In the genomic region with DNA sequence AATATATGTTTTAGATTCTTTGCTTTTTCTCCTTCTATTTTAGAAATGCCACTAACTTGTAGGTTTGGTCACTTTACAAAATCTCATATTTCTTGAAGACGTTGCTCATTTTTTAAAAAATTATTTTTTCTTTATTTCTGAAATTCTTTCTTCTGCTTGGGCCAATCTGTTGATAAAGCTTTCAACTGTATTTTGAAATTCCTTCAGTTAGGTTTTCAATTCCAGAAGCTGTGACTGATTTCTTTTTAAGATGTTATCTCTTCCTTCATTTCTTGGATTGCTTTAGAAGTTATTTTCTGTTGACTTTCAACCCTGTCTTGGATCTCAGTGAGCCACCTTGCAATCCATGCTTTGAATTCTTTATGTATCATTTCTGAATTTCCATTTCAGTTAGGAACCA, we compare ENCODE assay signal across 27 cellular contexts.
DNase-seq lines count a peak whose midpoint lies in the region; ATAC-seq, FAIRE-seq and TF ChIP-seq lines count a peak whose summit lies in the region.
"Had no signal": no experiment of that assay in that cellular context is flagged by ENCODE, and none has a peak within 500 bp of the region (broad histone marks: within the 10 kb centered on the region; RNA-seq: fewer than 3 reads in every experiment).

No MANE protein-coding gene starts in this region.

- in situ Hi-C loops in HepG2 (cut with HindIII; ENCODE audit: extremely low pct_ligation_motif_present, low pct_unique_long_range_greater_than_20kb), result no loop called here
- in situ Hi-C loops in gastrocnemius medialis (cut with MboI; ENCODE audit: low sequenced_read_pairs in 4 of 4), result no loop called here

- H3K4me1 ChIP-seq in HepG2 (ENCODE audit: insufficient read depth, low read length) (no peaks in the 10 kb centered on the region), right lobe of liver (no peaks in the 10 kb centered on the region), esophagus (ENCODE audit: control insufficient read depth in 2 of 2, insufficient read depth in 2 of 2, low read length in 1 of 2) (no peaks in the 10 kb centered on the region), gastrocnemius medialis (no peaks in the 10 kb centered on the region)
- H3K4me1 ChIP-seq: BE2C, BLaER1 had no signal

- 2% methylated on average over 1 of the region's 1 CpG for WGBS in HepG2 (ENCODE audit: low lambda C conversion rate)
- WGBS in right lobe of liver (ENCODE audit: insufficient coverage, low coverage, low lambda C conversion rate, missing lambda C conversion rate), result 44% methylated on average over 1 of the region's 1 CpG
- 52 to 64% methylated on average over 1 of the region's 1 CpG for WGBS in esophagus, 2 donors

- BruUV-seq in HepG2 (replicated peaks; lab: Mats Ljungman, UMichigan), result no TSS peak

- no peaks in the 10 kb centered on the region for H4K20me1 ChIP-seq in HepG2 (ENCODE audit: insufficient read depth, low read length)
- H4K20me1 ChIP-seq: BLaER1 had no signal

- POLR2A ChIA-PET in HepG2 (lab: Yijun Ruan, JAX), result no interaction called here

- no peak overlapping the region for H3K4me2 ChIP-seq in HepG2 (ENCODE audit: low read depth, low read length)
- H3K4me2 ChIP-seq: BLaER1 had no signal

- peaks cover 44% of the 10 kb centered on the region for H3K9me3 ChIP-seq in HepG2 (ENCODE audit: low read length)
- H3K9me3 ChIP-seq in right lobe of liver, result no peaks in the 10 kb centered on the region
- no peaks in the 10 kb centered on the region for H3K9me3 ChIP-seq in esophagus (ENCODE audit: control insufficient read depth in 2 of 2, insufficient read depth in 1 of 2, low read depth in 1 of 2, low read length in 1 of 2)
- H3K9me3 ChIP-seq in gastrocnemius medialis, result no peaks in the 10 kb centered on the region
- H3K9me3 ChIP-seq: BE2C had no signal

- no peaks in the 10 kb centered on the region for H3K79me2 ChIP-seq in HepG2 (ENCODE audit: insufficient read depth, low read length)

- TF ChIP-seq POLR2A in HepG2 (IDR thresholded peaks at IDR 0.05; ENCODE audit: insufficient read depth in 1 of 2, low read depth in 2 of 2, low read length in 2 of 2) (no peak), right lobe of liver (IDR thresholded peaks at IDR 0.05) (no peak), gastrocnemius medialis (IDR thresholded peaks at IDR 0.05) (no peak)

- no peak overlapping the region for H2AFZ ChIP-seq in HepG2 (ENCODE audit: low read length)

- no peak for TF ChIP-seq CTCF in HepG2 (CRISPR knock-in tag; IDR thresholded peaks at IDR 0.05)
- no peak for TF ChIP-seq CTCF in right lobe of liver (IDR thresholded peaks at IDR 0.05)
- no peak for TF ChIP-seq CTCF in fibroblast of pulmonary artery (IDR thresholded peaks at IDR 0.05; ENCODE audit: low read length, missing control alignments)
- TF ChIP-seq CTCF in gastrocnemius medialis (IDR thresholded peaks at IDR 0.05 in 4 of 5, conservative IDR thresholded peaks at IDR 0.05 in 1 of 5), result no peak

- H3K27me3 ChIP-seq in HepG2 (ENCODE audit: control insufficient read depth in 1 of 2, insufficient read depth in 2 of 2, low read length in 2 of 2) (no peaks in the 10 kb centered on the region), right lobe of liver (no peaks in the 10 kb centered on the region), esophagus (ENCODE audit: control insufficient read depth in 1 of 2, insufficient read depth in 2 of 2, low read length in 2 of 2) (no peaks in the 10 kb centered on the region), gastrocnemius medialis (no peaks in the 10 kb centered on the region)
- H3K27me3 ChIP-seq: BE2C, BLaER1 had no signal

- no peak for ATAC-seq in HepG2
- no peak for ATAC-seq in right lobe of liver
- no peak for ATAC-seq in gastrocnemius medialis

- no peak overlapping the region for H3K27ac ChIP-seq in HepG2 (ENCODE audit: extremely low read length, insufficient read depth, low read length)
- H3K27ac ChIP-seq in right lobe of liver, result no peak overlapping the region
- H3K27ac ChIP-seq in esophagus (ENCODE audit: low read depth in 2 of 2, low read length in 1 of 2), result peak overlapping the region; percentile 10 to 14
- H3K27ac ChIP-seq in gastrocnemius medialis, result no peak overlapping the region
- H3K27ac ChIP-seq: BLaER1 had no signal

- intact Hi-C loops in HepG2 (cut with micrococcal nuclease; ENCODE audit: unreplicated experiment) (no loop called here), right lobe of liver (cut with DNase I) (no loop called here), gastrocnemius medialis (cut with DNase I; ENCODE audit: low total_unique reads) (no loop called here)

- H3K4me3 ChIP-seq in HepG2 (replicated peaks in 1 of 3; ENCODE audit: insufficient read depth in 1 of 3, low read depth in 2 of 3, low read length in 3 of 3) (no peak overlapping the region), right lobe of liver (no peak overlapping the region), esophagus (ENCODE audit: low read depth in 1 of 2, low read length in 2 of 2) (no peak overlapping the region), fibroblast of pulmonary artery (replicated peaks; ENCODE audit: low read depth, low read length) (no peak overlapping the region), gastrocnemius medialis (no peak overlapping the region)
- H3K4me3 ChIP-seq: BLaER1 had no signal

- TF ChIP-seq EP300 in HepG2 (IDR thresholded peaks at IDR 0.05; ENCODE audit: low read depth in 2 of 2, low read length in 2 of 2) (no peak), HepG2 (CRISPR knock-in tag; IDR thresholded peaks at IDR 0.05; ENCODE audit: borderline replicate concordance) (no peak)

- CTCF ChIA-PET in HepG2 (lab: Yijun Ruan, JAX; ENCODE audit: low intra/inter-chr PET ratio, low total read pairs), result interaction anchor here (0.5 kb wide), 1 partner anchor 75 kb away, joined by 3 read pairs; no protein-coding TSS in a partner anchor

- no peak for FAIRE-seq in HepG2 (lab: Jason Lieb, UNC)
- FAIRE-seq: A204.1, GM12891, GM19239 had no signal

- H3K9ac ChIP-seq in HepG2 (ENCODE audit: insufficient read depth, low read depth, low read length), result no peak overlapping the region
- H3K9ac ChIP-seq: BLaER1 had no signal

- DNase-seq in HepG2 (ENCODE audit: low spot score), result no peak
- no peak for DNase-seq in right lobe of liver
- DNase-seq in OCI-M1 (lab: John Stamatoyannopoulos, UW), result peak; percentile 6
- peak; percentile 8 for DNase-seq in fibroblast of pulmonary artery (ENCODE audit: low read depth)
- DNase-seq in gastrocnemius medialis, result no peak
- DNase-seq in NCI-H128 (lab: John Stamatoyannopoulos, UW; ENCODE audit: unreplicated experiment), result no peak
- DNase-seq in NCI-H748 (lab: John Stamatoyannopoulos, UW; ENCODE audit: unreplicated experiment), result no peak
- DNase-seq: 8988T; ACHN; BE2C; C1 segment of cervical spinal cord; CD4-positive, alpha-beta memory T cell; CD4-positive, CD25-positive, alpha-beta regulatory T cell; CD8-positive, alpha-beta memory T cell; COR-L47; DMS 273 treated with DMSO at 0.1 percent for 48 hours; DMS153; DMS53; DMS79; DND-41; EL; GDM1 had no signal

- no peak for TF ChIP-seq RAD21 in HepG2 (CRISPR knock-in tag; IDR thresholded peaks at IDR 0.05)

- no peaks in the 10 kb centered on the region for H3K36me3 ChIP-seq in HepG2 (replicated peaks in 1 of 2; ENCODE audit: control insufficient read depth in 1 of 2, insufficient read depth in 2 of 2, low read length in 2 of 2)
- no peaks in the 10 kb centered on the region for H3K36me3 ChIP-seq in right lobe of liver
- H3K36me3 ChIP-seq in esophagus (ENCODE audit: control insufficient read depth in 2 of 2, insufficient read depth in 2 of 2, low read length in 1 of 2), result no peaks in the 10 kb centered on the region
- no peaks in the 10 kb centered on the region for H3K36me3 ChIP-seq in gastrocnemius medialis
- H3K36me3 ChIP-seq: BE2C, BLaER1 had no signal

TF ChIP-seq in HepG2, 621 proteins besides CTCF, POLR2A, EP300 and RAD21:
- TF ChIP-seq ZBTB38 (CRISPR knock-in tag; IDR thresholded peaks at IDR 0.05) (no peak), ZNF160 (CRISPR knock-in tag; IDR thresholded peaks at IDR 0.05) (peak; percentile 93; the same call in 1 of the 2 replicates)

Comparison
In these comparisons a context has a peak if more than half of its experiments do, and no peak if none do; other contexts are left out.
1. DNase-seq: peak in OCI-M1 (single experiment) and fibroblast of pulmonary artery (single experiment); none in HepG2 (single experiment), right lobe of liver (0 of 3), gastrocnemius medialis (0 of 2), NCI-H128 (single experiment) and NCI-H748 (single experiment).
2. H3K27ac ChIP-seq: peak in esophagus (2 of 2); none in HepG2 (single experiment), right lobe of liver (0 of 3) and gastrocnemius medialis (0 of 4).